In genomic region chr4:120633810-120634209, GRCh38 we compare ENCODE assay signal across 22 cellular contexts.
"Had no signal": no experiment of that assay in that cellular context is flagged by ENCODE, and none has a peak within 500 bp of the region (broad histone marks: within the 10 kb centered on the region; RNA-seq: fewer than 3 reads in every experiment).

No MANE protein-coding gene starts in this region.

- H3K4me1 Mint-ChIP-seq: activated CD4-positive, alpha-beta memory T cell treated with anti-CD3 and anti-CD28 coated beads, Interleukin-2, amount 10 ng/mL, durations not matched to agents 7 days and 5 days; activated CD4-positive, alpha-beta T cell treated with anti-CD3 and anti-CD28 coated beads, Interleukin-2, amount 10 ng/mL, durations not matched to agents 7 days and 5 days; activated naive CD4-positive, alpha-beta T cell treated with anti-CD3 and anti-CD28 coated beads, Interleukin-2, amount 10 ng/mL, durations not matched to agents 7 days and 5 days; central memory CD8-positive, alpha-beta T cell; natural killer cell; neural progenitor cell had no signal

- H3K36me3 Mint-ChIP-seq: activated naive CD4-positive, alpha-beta T cell treated with anti-CD3 and anti-CD28 coated beads, Interleukin-2, amount 10 ng/mL, durations not matched to agents 7 days and 5 days; natural killer cell; neural progenitor cell; WTC11 had no signal

- H3K36me3 ChIP-seq: heart left ventricle, left lung, lower lobe of right lung, neural progenitor cell, spleen, tibial nerve had no signal

- H2AFZ ChIP-seq: neural progenitor cell had no signal

- H3K9me3 ChIP-seq: left lung, lower lobe of right lung had no signal

- H3K9me3 Mint-ChIP-seq: activated CD4-positive, alpha-beta memory T cell treated with anti-CD3 and anti-CD28 coated beads, Interleukin-2, amount 10 ng/mL, durations not matched to agents 7 days and 5 days; activated CD4-positive, alpha-beta T cell treated with anti-CD3 and anti-CD28 coated beads, Interleukin-2, amount 10 ng/mL, durations not matched to agents 7 days and 5 days; activated naive CD4-positive, alpha-beta T cell treated with anti-CD3 and anti-CD28 coated beads, Interleukin-2, amount 10 ng/mL, durations not matched to agents 7 days and 5 days; central memory CD8-positive, alpha-beta T cell; neural progenitor cell; T-helper 1 cell treated with Interleukin-12 subunit alpha and Interleukin-12 subunit beta and Interleukin-4 antibody, amounts not matched to agents 30 μg/mL and 1 μg/mL, for 36 hours had no signal

- H3K9ac ChIP-seq: neural progenitor cell had no signal

- H3K27me3 ChIP-seq: heart left ventricle, left lung, neural progenitor cell, spleen, tibial nerve had no signal

- ATAC-seq: heart left ventricle, left lung, lower lobe of right lung, natural killer cell, right cardiac atrium, WTC11 had no signal

- H3K27me3 Mint-ChIP-seq: activated CD4-positive, alpha-beta memory T cell treated with anti-CD3 and anti-CD28 coated beads, Interleukin-2, amount 10 ng/mL, durations not matched to agents 7 days and 5 days; activated CD4-positive, alpha-beta T cell treated with anti-CD3 and anti-CD28 coated beads, Interleukin-2, amount 10 ng/mL, durations not matched to agents 7 days and 5 days; activated naive CD4-positive, alpha-beta T cell treated with anti-CD3 and anti-CD28 coated beads, Interleukin-2, amount 10 ng/mL, durations not matched to agents 7 days and 5 days; central memory CD8-positive, alpha-beta T cell had no signal

- H3K4me3 Mint-ChIP-seq: activated CD4-positive, alpha-beta memory T cell treated with anti-CD3 and anti-CD28 coated beads, Interleukin-2, amount 10 ng/mL, durations not matched to agents 7 days and 5 days; activated CD4-positive, alpha-beta T cell treated with anti-CD3 and anti-CD28 coated beads, Interleukin-2, amount 10 ng/mL, durations not matched to agents 7 days and 5 days; activated naive CD4-positive, alpha-beta T cell treated with anti-CD3 and anti-CD28 coated beads, Interleukin-2, amount 10 ng/mL, durations not matched to agents 7 days and 5 days; activated T-cell treated with anti-CD3 and anti-CD28 coated beads, Interleukin-2, amount 50 U/mL, for 24 hours; central memory CD8-positive, alpha-beta T cell; natural killer cell; neural progenitor cell; T-helper 1 cell treated with Interleukin-12 subunit alpha and Interleukin-12 subunit beta and Interleukin-4 antibody, amounts not matched to agents 30 μg/mL and 1 μg/mL, for 36 hours; WTC11 had no signal

- H3K4me2 ChIP-seq: neural progenitor cell had no signal

- DNase-seq: activated CD4-positive, alpha-beta memory T cell treated with anti-CD3 and anti-CD28 coated beads, Interleukin-2, amount 10 ng/mL, durations not matched to agents 7 days and 5 days; activated CD4-positive, alpha-beta T cell treated with anti-CD3 and anti-CD28 coated beads for 1 hour; activated CD4-positive, alpha-beta T cell treated with anti-CD3 and anti-CD28 coated beads, Interleukin-2, amount 10 ng/mL, durations not matched to agents 7 days and 5 days; activated CD8-positive, alpha-beta memory T cell treated with anti-CD3 and anti-CD28 coated beads, Interleukin-2, amount 50 U/mL, for 48 hours; activated gamma-delta T cell; activated naive CD4-positive, alpha-beta T cell treated with anti-CD3 and anti-CD28 coated beads, Interleukin-2, amount 10 ng/mL, durations not matched to agents 7 days and 5 days; activated T-cell treated with anti-CD3 and anti-CD28 coated beads, Interleukin-2, amount 50 U/mL, for 24 hours; effector memory CD4-positive, alpha-beta T cell; heart left ventricle; left lung; lower lobe of right lung; mesenchymal stem cell; natural killer cell; right cardiac atrium; spleen; stimulated activated naive CD4-positive, alpha-beta T cell; T-helper 9 cell had no signal

- H3K4me3 ChIP-seq: heart left ventricle, left lung, lower lobe of right lung, neural progenitor cell, spleen, tibial nerve had no signal

- H3K4me1 ChIP-seq: heart left ventricle, left lung, lower lobe of right lung, neural progenitor cell, spleen, tibial nerve had no signal

- H3K27ac Mint-ChIP-seq: activated CD4-positive, alpha-beta memory T cell treated with anti-CD3 and anti-CD28 coated beads, Interleukin-2, amount 10 ng/mL, durations not matched to agents 7 days and 5 days; activated CD4-positive, alpha-beta T cell treated with anti-CD3 and anti-CD28 coated beads, Interleukin-2, amount 10 ng/mL, durations not matched to agents 7 days and 5 days; activated naive CD4-positive, alpha-beta T cell treated with anti-CD3 and anti-CD28 coated beads, Interleukin-2, amount 10 ng/mL, durations not matched to agents 7 days and 5 days; activated T-cell treated with anti-CD3 and anti-CD28 coated beads, Interleukin-2, amount 50 U/mL, for 24 hours; natural killer cell; neural progenitor cell; T-helper 1 cell treated with Interleukin-12 subunit alpha and Interleukin-12 subunit beta and Interleukin-4 antibody, amounts not matched to agents 30 μg/mL and 1 μg/mL, for 36 hours; WTC11 had no signal

- H3K27ac ChIP-seq: heart left ventricle, left lung, lower lobe of right lung, neural progenitor cell, spleen, tibial nerve had no signal
